In the genomic region with DNA sequence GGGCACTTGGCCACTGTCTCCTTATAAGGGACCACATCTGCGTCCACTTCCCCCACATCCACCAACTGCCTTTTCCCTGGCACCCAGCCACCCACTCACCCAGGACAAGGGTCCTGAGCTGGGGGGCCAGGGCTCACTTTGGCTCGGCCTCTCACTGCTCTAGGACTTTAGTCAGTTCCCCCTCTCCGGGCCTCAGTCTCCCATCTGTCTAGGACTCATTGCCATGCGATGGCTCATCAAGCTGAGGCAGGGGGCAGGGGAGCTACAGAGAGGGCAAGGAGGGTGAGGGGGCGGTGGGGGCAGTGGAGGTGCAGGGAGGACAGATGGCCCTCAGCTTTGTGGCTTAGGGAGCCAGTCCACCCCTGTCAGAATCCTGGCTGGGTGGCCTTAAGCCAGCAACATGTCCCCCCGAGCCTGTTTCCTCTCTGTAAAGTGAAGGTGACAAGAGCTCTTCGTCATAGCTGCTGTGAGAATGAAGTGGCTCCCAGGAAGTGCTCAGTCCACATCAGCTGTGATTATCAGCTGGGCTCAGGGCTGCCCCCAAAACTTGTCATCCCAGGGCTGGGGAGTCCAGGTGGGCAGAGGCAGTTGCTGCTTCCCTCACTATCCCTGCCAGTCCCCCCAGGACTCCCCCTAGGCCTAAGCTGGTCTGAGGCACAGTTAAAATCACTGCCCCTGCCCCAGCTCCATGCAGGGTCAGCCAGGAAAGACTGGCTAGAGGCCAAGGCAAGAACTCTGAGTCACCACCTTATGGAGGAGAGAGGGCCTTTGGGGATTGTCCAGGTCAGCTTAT, we compare ENCODE assay signal across 8 cellular contexts. TPM values are rescaled to one million over a fixed set of nuclear protein-coding genes. Genes with fewer than 3 reads are reported as not detected.
DNase-seq lines count a peak whose midpoint lies in the region; ATAC-seq and TF ChIP-seq lines count a peak whose summit lies in the region.

No MANE protein-coding gene starts in this region.

- H3K36me3 Mint-ChIP-seq in T-cell, result peaks cover 42% of the 10 kb centered on the region

- peak overlapping the region; percentile 66 to 97 (median 71) for H3K4me3 Mint-ChIP-seq in T-cell

- no peaks in the 10 kb centered on the region for H3K27me3 Mint-ChIP-seq in T-cell

- ATAC-seq in T-cell (replicated peaks in 1 of 4) (peak; percentile 6 to 28 (median 16)), HG02610 (IDR thresholded peaks at IDR 0.05; ENCODE audit: unreplicated experiment) (no peak), GM19395 (IDR thresholded peaks at IDR 0.05; ENCODE audit: unreplicated experiment) (no peak)

- CTCF ChIA-PET in T-cell (lab: Charles Lee), result interaction anchor here (0.8 to 5.5 kb wide), 6 partner anchors 9 to 150 kb away, joined by 3 to 26 read pairs (median 5); a partner anchor contains a TSS

- peak overlapping the region; percentile 97 to 99 for H3K27ac Mint-ChIP-seq in T-cell

- no peak for TF ChIP-seq POLR2A in stomach (IDR thresholded peaks at IDR 0.05)

- TF ChIP-seq EP300 in stomach (IDR thresholded peaks at IDR 0.05), result no peak

- no peaks in the 10 kb centered on the region for H3K9me3 ChIP-seq in stomach

- peaks cover 0 to 43% (median 0%) of the 10 kb centered on the region in 3 donors for H3K27me3 ChIP-seq in stomach

- DNase-seq in activated effector memory CD4-positive, alpha-beta T cell treated with anti-CD3 and anti-CD28 coated beads, Interleukin-2, amount 50 U/mL, for 16 hours, result peak; percentile 74
- DNase-seq in activated effector memory CD4-positive, alpha-beta T cell treated with Interleukin-2 at 50 U/mL for 16 hours, result no peak
- DNase-seq in T-cell, result peak in 5 of 34 experiments; percentile 27 to 40 (median 33)
- peak; percentile 55 for DNase-seq in fibroblast of gingiva (ENCODE audit: low read depth)
- DNase-seq in stomach, result no peak
- DNase-seq in NCI-H1436 (lab: John Stamatoyannopoulos, UW), result no peak

- POLR2A ChIA-PET in T-cell (lab: Charles Lee), result interaction anchor here in 1 of 2 donors (0.9 to 1.1 kb wide), 2 partner anchors 9 to 13 kb away, joined by 3 to 5 read pairs; no protein-coding TSS in a partner anchor

- H3K4me1 ChIP-seq in stomach, result peaks cover 0 to 54% (median 12%) of the 10 kb centered on the region in 4 donors

- H3K4me3 ChIP-seq in stomach, result no peak overlapping the region

- peaks cover 87 to 92% (median 89%) of the 10 kb centered on the region in 3 donors for H3K4me1 Mint-ChIP-seq in T-cell

- no peak for TF ChIP-seq CTCF in stomach (IDR thresholded peaks at IDR 0.05)

- peaks cover 0 to 22% (median 4%) of the 10 kb centered on the region in 4 donors for H3K36me3 ChIP-seq in stomach

- 40 to 69% (median 64%) methylated on average over 7 of the region's 7 CpGs for WGBS in stomach, 5 donors

- H3K9me3 Mint-ChIP-seq in T-cell, result no peaks in the 10 kb centered on the region

- peak overlapping the region; percentile 13 to 87 (median 76) for H3K27ac ChIP-seq in stomach

- intact Hi-C loops in stomach (cut with DNase I; ENCODE audit: low total_unique reads), result no loop called here

RNA-seq across cellular contexts. Expression of a gene that starts 14.9 kb away (rescaled TPM):
- 100 to 1,000 TPM; 353 to 413 (median 385) TPM for total RNA-seq in T-cell
- total RNA-seq in stomach, result 10 to 100 TPM in 3 of 5 donors, 1 to 10 TPM in 2; 1.8 to 50.4 (median 14.2) TPM
- polyA plus RNA-seq in stomach, result 10 to 100 TPM; 17.6 to 23.8 (median 22.8) TPM

RNA-seq across cellular contexts. Expression of a gene that starts 16.9 kb away (rescaled TPM):
- 1 to 10 TPM; 4.6 to 8.7 (median 5.3) TPM for total RNA-seq in T-cell
- total RNA-seq in stomach, result under 1 TPM in 1 of 5 donors, not detected in 4; 0.37 TPM
- under 1 TPM in 2 of 3 donors, not detected in 1; 0.05 to 0.12 TPM for polyA plus RNA-seq in stomach

RNA-seq across cellular contexts. Expression of a gene that starts 41.2 kb away (rescaled TPM):
- 10 to 100 TPM in 4 of 5 donors, 1 to 10 TPM in 1; 9.0 to 26.4 (median 22.0) TPM for total RNA-seq in T-cell
- total RNA-seq in stomach, result 10 to 100 TPM in 1 of 5 donors, 1 to 10 TPM in 2, under 1 TPM in 1, not detected in 1; 0.45 to 10.4 (median 3.0) TPM
- 1 to 10 TPM; 2.3 to 4.5 (median 4.1) TPM for polyA plus RNA-seq in stomach

RNA-seq across cellular contexts. Expression of a gene that starts 53.1 kb away (rescaled TPM):
- total RNA-seq in T-cell (100 to 1,000 TPM; 146 to 181 (median 151) TPM), stomach (10 to 100 TPM in 2 of 5 donors, 1 to 10 TPM in 2, not detected in 1; 4.2 to 77.0 (median 12.5) TPM)
- polyA plus RNA-seq in stomach, result 1 to 10 TPM; 1.9 to 6.0 (median 5.0) TPM

Comparison
In these comparisons a context has a peak if more than half of its experiments do, and no peak if none do; other contexts are left out.
1. DNase-seq: peak in activated effector memory CD4-positive, alpha-beta T cell treated with anti-CD3 and anti-CD28 coated beads, Interleukin-2, amount 50 U/mL, for 16 hours (single experiment) and fibroblast of gingiva (single experiment); none in activated effector memory CD4-positive, alpha-beta T cell treated with Interleukin-2 at 50 U/mL for 16 hours (single experiment), stomach (single experiment) and NCI-H1436 (single experiment).
2. ATAC-seq: peak in T-cell (4 of 4); none in HG02610 (single experiment) and GM19395 (single experiment).
3. RNA of a gene that starts 14.9 kb away (total RNA-seq): 353 to 413 TPM in T-cell; 1.8 to 50.4 TPM in stomach; every median in the first group is over 4 times any median in the second.
4. RNA of a gene that starts 16.9 kb away (total RNA-seq): 4.6 to 8.7 TPM in T-cell; 0.37 TPM in stomach; every median in the first group is over 4 times any median in the second.